In the genomic region with DNA sequence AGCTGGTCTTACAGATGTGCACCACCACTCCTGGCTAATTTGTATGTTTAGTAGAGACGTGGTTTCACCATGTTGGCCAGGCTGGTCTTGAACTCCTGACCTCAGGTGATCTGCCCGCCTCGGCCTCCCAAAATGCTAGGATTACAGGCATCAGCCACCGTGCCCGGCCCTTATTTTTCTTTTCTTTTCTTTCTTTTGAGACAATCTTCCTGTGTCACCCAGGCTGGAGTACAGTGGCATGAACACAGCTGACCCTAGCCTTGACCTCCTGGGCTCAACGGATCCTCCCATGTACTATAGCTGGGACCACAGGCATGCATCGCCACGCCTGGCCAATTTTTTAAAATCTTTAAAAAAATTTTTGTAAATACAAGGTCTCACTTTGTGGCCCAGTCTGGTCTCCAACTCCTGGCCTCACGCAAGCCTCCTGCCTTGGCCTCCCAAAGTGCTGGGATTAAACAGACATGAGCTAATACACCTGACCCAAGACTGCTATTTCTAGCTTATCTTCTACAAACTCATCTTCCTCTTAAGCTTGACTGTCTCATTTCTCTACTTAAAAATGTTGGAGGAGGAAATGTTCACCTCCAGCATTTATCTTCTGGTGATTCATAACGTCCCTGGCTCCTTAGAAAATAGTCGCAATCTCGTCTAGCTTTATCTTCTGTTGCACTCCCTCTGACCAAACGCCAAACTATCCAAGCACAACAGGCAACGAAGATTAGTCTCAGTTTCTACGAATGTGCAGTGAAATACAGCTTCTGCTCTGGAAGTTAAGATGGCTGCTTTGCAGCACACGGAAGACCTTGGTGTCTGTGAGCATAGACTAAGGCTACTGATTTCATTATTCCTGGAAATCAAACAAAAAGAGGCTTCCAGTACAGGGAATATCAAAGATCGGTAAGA, we compare ENCODE assay signal across 1 cellular context.
TF ChIP-seq lines count a peak whose summit lies in the region.

No MANE protein-coding gene starts in this region.

TF ChIP-seq in HepG2, 621 proteins besides CTCF, POLR2A, EP300 and RAD21 (continued from another document and continues in another):
- TF ChIP-seq ZMYM2 (CRISPR knock-in tag; IDR thresholded peaks at IDR 0.05) (peak; percentile 76; the same call in 1 of the 2 replicates), ATAD3A (CRISPR knock-in tag; IDR thresholded peaks at IDR 0.05) (no peak), ZNF674 (CRISPR knock-in tag; IDR thresholded peaks at IDR 0.05; ENCODE audit: low read depth) (no peak), FOXK1 (CRISPR knock-in tag; IDR thresholded peaks at IDR 0.05; ENCODE audit: borderline replicate concordance, low read depth) (no peak), RXRB (CRISPR knock-in tag; IDR thresholded peaks at IDR 0.05; ENCODE audit: borderline replicate concordance) (peak; percentile 29; the same call in 1 of the 2 replicates), FOSL1 (CRISPR knock-in tag; IDR thresholded peaks at IDR 0.05; ENCODE audit: borderline replicate concordance) (no peak), ZKSCAN5 (CRISPR knock-in tag; IDR thresholded peaks at IDR 0.05) (no peak), ZNF546 (CRISPR knock-in tag; conservative IDR thresholded peaks at IDR 0.05) (no peak), ETV6 (CRISPR knock-in tag; conservative IDR thresholded peaks at IDR 0.05) (no peak), RARA (CRISPR knock-in tag; IDR thresholded peaks at IDR 0.05) (peak; percentile 74; the same call in 1 of the 2 replicates), XBP1 (CRISPR knock-in tag; IDR thresholded peaks at IDR 0.05) (no peak), NR2F1 (CRISPR knock-in tag; IDR thresholded peaks at IDR 0.05) (peak; percentile 71 to 77), SPEN (CRISPR knock-in tag; IDR thresholded peaks at IDR 0.05; ENCODE audit: low read depth) (no peak), NR1H2 (CRISPR knock-in tag; IDR thresholded peaks at IDR 0.05; ENCODE audit: borderline replicate concordance, low read depth) (0 out of 2 replicates have a peak, but pooled peaks have one; percentile 30), ADNP (CRISPR knock-in tag; IDR thresholded peaks at IDR 0.05) (no peak), ZNF644 (CRISPR knock-in tag; IDR thresholded peaks at IDR 0.05; ENCODE audit: low read depth) (no peak), ZNF354B (CRISPR knock-in tag; IDR thresholded peaks at IDR 0.05) (no peak), TMF1 (CRISPR knock-in tag; IDR thresholded peaks at IDR 0.05; ENCODE audit: low read depth) (no peak), ZNF260 (CRISPR knock-in tag; IDR thresholded peaks at IDR 0.05; ENCODE audit: borderline replicate concordance, low read depth) (no peak), MBNL3 (CRISPR knock-in tag; conservative IDR thresholded peaks at IDR 0.05) (no peak), FOXO1 (CRISPR knock-in tag; IDR thresholded peaks at IDR 0.05) (0 out of 2 replicates have a peak, but pooled peaks have one; percentile 17), ZKSCAN8 (CRISPR knock-in tag; IDR thresholded peaks at IDR 0.05; ENCODE audit: borderline replicate concordance) (no peak), ZNF629 (CRISPR knock-in tag; conservative IDR thresholded peaks at IDR 0.05) (no peak), ZBTB42 (CRISPR knock-in tag; IDR thresholded peaks at IDR 0.05) (no peak), PITX1 (CRISPR knock-in tag; IDR thresholded peaks at IDR 0.05) (no peak), HHEX (CRISPR knock-in tag; IDR thresholded peaks at IDR 0.05) (no peak), SOX6 (IDR thresholded peaks at IDR 0.05) (no peak), SOX6 (CRISPR knock-in tag; IDR thresholded peaks at IDR 0.05) (0 out of 2 replicates have a peak, but pooled peaks have one; percentile 22), ZNF720 (CRISPR knock-in tag; IDR thresholded peaks at IDR 0.05) (no peak), ZNF460 (CRISPR knock-in tag; IDR thresholded peaks at IDR 0.05; ENCODE audit: borderline replicate concordance) (peak; percentile 88)
- TF ChIP-seq, protein P1, sequence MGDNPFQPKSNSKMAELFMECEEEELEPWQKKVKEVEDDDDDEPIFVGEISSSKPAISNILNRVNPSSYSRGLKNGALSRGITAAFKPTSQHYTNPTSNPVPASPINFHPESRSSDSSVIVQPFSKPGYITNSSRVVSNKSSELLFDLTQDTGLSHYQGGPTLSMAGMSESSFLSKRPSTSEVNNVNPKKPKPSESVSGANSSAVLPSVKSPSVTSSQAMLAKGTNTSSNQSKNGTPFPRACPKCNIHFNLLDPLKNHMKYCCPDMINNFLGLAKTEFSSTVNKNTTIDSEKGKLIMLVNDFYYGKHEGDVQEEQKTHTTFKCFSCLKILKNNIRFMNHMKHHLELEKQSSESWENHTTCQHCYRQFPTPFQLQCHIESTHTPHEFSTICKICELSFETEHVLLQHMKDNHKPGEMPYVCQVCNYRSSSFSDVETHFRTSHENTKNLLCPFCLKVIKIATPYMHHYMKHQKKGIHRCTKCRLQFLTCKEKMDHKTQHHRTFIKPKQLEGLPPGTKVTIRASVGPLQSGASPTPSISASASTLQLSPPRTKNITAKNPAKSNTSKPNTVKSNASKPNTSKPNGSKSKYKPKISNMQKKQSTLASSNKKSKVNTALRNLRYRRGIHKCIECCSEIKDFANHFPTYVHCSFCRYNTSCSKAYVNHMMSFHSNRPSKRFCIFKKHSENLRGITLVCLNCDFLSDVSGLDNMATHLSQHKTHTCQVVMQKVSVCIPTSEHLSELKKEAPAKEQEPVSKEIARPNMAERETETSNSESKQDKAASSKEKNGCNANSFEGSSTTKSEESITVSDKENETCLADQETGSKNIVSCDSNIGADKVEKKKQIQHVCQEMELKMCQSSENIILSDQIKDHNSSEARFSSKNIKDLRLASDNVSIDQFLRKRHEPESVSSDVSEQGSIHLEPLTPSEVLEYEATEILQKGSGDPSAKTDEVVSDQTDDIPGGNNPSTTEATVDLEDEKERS (CRISPR knock-in tag; IDR thresholded peaks at IDR 0.05), result 0 out of 2 replicates have a peak, but pooled peaks have one; percentile 37
- TF ChIP-seq, protein P2, sequence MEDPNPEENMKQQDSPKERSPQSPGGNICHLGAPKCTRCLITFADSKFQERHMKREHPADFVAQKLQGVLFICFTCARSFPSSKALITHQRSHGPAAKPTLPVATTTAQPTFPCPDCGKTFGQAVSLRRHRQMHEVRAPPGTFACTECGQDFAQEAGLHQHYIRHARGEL (CRISPR knock-in tag; IDR thresholded peaks at IDR 0.05), result no peak
- TF ChIP-seq, protein P3, sequence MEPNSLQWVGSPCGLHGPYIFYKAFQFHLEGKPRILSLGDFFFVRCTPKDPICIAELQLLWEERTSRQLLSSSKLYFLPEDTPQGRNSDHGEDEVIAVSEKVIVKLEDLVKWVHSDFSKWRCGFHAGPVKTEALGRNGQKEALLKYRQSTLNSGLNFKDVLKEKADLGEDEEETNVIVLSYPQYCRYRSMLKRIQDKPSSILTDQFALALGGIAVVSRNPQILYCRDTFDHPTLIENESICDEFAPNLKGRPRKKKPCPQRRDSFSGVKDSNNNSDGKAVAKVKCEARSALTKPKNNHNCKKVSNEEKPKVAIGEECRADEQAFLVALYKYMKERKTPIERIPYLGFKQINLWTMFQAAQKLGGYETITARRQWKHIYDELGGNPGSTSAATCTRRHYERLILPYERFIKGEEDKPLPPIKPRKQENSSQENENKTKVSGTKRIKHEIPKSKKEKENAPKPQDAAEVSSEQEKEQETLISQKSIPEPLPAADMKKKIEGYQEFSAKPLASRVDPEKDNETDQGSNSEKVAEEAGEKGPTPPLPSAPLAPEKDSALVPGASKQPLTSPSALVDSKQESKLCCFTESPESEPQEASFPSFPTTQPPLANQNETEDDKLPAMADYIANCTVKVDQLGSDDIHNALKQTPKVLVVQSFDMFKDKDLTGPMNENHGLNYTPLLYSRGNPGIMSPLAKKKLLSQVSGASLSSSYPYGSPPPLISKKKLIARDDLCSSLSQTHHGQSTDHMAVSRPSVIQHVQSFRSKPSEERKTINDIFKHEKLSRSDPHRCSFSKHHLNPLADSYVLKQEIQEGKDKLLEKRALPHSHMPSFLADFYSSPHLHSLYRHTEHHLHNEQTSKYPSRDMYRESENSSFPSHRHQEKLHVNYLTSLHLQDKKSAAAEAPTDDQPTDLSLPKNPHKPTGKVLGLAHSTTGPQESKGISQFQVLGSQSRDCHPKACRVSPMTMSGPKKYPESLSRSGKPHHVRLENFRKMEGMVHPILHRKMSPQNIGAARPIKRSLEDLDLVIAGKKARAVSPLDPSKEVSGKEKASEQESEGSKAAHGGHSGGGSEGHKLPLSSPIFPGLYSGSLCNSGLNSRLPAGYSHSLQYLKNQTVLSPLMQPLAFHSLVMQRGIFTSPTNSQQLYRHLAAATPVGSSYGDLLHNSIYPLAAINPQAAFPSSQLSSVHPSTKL (CRISPR knock-in tag; IDR thresholded peaks at IDR 0.05), result peak; percentile 56
- TF ChIP-seq, protein P4, sequence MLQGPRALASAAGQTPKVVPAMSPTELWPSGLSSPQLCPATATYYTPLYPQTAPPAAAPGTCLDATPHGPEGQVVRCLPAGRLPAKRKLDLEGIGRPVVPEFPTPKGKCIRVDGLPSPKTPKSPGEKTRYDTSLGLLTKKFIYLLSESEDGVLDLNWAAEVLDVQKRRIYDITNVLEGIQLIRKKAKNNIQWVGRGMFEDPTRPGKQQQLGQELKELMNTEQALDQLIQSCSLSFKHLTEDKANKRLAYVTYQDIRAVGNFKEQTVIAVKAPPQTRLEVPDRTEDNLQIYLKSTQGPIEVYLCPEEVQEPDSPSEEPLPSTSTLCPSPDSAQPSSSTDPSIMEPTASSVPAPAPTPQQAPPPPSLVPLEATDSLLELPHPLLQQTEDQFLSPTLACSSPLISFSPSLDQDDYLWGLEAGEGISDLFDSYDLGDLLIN (CRISPR knock-in tag; IDR thresholded peaks at IDR 0.05; ENCODE audit: borderline replicate concordance), result no peak
- TF ChIP-seq, protein P5, sequence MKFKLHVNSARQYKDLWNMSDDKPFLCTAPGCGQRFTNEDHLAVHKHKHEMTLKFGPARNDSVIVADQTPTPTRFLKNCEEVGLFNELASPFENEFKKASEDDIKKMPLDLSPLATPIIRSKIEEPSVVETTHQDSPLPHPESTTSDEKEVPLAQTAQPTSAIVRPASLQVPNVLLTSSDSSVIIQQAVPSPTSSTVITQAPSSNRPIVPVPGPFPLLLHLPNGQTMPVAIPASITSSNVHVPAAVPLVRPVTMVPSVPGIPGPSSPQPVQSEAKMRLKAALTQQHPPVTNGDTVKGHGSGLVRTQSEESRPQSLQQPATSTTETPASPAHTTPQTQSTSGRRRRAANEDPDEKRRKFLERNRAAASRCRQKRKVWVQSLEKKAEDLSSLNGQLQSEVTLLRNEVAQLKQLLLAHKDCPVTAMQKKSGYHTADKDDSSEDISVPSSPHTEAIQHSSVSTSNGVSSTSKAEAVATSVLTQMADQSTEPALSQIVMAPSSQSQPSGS (CRISPR knock-in tag; IDR thresholded peaks at IDR 0.05), result no peak
- TF ChIP-seq, protein P6, sequence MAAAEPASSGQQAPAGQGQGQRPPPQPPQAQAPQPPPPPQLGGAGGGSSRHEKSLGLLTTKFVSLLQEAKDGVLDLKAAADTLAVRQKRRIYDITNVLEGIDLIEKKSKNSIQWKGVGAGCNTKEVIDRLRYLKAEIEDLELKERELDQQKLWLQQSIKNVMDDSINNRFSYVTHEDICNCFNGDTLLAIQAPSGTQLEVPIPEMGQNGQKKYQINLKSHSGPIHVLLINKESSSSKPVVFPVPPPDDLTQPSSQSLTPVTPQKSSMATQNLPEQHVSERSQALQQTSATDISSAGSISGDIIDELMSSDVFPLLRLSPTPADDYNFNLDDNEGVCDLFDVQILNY (CRISPR knock-in tag; conservative IDR thresholded peaks at IDR 0.05), result no peak
- TF ChIP-seq, protein P7, sequence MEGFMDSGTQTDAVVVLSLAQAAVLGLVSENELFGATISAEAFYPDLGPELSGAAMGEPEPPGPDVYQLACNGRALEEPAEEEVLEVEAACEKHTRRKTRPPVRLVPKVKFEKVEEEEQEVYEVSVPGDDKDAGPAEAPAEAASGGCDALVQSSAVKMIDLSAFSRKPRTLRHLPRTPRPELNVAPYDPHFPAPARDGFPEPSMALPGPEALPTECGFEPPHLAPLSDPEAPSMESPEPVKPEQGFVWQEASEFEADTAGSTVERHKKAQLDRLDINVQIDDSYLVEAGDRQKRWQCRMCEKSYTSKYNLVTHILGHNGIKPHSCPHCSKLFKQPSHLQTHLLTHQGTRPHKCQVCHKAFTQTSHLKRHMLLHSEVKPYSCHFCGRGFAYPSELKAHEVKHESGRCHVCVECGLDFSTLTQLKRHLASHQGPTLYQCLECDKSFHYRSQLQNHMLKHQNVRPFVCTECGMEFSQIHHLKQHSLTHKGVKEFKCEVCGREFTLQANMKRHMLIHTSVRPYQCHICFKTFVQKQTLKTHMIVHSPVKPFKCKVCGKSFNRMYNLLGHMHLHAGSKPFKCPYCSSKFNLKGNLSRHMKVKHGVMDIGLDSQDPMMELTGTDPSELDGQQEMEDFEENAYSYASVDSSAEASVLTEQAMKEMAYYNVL (CRISPR knock-in tag; IDR thresholded peaks at IDR 0.05; ENCODE audit: borderline replicate concordance), result peak; percentile 64; the same call in 1 of the 2 replicates
- TF ChIP-seq, protein P8, sequence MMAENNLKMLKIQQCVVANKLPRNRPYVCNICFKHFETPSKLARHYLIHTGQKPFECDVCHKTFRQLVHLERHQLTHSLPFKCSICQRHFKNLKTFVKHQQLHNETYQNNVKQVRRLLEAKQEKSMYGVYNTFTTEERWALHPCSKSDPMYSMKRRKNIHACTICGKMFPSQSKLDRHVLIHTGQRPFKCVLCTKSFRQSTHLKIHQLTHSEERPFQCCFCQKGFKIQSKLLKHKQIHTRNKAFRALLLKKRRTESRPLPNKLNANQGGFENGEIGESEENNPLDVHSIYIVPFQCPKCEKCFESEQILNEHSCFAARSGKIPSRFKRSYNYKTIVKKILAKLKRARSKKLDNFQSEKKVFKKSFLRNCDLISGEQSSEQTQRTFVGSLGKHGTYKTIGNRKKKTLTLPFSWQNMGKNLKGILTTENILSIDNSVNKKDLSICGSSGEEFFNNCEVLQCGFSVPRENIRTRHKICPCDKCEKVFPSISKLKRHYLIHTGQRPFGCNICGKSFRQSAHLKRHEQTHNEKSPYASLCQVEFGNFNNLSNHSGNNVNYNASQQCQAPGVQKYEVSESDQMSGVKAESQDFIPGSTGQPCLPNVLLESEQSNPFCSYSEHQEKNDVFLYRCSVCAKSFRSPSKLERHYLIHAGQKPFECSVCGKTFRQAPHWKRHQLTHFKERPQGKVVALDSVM (CRISPR knock-in tag; IDR thresholded peaks at IDR 0.05), result peak; percentile 98
- TF ChIP-seq, protein P9, sequence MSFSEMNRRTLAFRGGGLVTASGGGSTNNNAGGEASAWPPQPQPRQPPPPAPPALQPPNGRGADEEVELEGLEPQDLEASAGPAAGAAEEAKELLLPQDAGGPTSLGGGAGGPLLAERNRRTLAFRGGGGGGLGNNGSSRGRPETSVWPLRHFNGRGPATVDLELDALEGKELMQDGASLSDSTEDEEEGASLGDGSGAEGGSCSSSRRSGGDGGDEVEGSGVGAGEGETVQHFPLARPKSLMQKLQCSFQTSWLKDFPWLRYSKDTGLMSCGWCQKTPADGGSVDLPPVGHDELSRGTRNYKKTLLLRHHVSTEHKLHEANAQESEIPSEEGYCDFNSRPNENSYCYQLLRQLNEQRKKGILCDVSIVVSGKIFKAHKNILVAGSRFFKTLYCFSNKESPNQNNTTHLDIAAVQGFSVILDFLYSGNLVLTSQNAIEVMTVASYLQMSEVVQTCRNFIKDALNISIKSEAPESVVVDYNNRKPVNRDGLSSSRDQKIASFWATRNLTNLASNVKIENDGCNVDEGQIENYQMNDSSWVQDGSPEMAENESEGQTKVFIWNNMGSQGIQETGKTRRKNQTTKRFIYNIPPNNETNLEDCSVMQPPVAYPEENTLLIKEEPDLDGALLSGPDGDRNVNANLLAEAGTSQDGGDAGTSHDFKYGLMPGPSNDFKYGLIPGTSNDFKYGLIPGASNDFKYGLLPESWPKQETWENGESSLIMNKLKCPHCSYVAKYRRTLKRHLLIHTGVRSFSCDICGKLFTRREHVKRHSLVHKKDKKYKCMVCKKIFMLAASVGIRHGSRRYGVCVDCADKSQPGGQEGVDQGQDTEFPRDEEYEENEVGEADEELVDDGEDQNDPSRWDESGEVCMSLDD (CRISPR knock-in tag; IDR thresholded peaks at IDR 0.05; ENCODE audit: borderline replicate concordance), result no peak
